Comparison of ENCODE assay signal across 1 cellular context in the genomic region with DNA sequence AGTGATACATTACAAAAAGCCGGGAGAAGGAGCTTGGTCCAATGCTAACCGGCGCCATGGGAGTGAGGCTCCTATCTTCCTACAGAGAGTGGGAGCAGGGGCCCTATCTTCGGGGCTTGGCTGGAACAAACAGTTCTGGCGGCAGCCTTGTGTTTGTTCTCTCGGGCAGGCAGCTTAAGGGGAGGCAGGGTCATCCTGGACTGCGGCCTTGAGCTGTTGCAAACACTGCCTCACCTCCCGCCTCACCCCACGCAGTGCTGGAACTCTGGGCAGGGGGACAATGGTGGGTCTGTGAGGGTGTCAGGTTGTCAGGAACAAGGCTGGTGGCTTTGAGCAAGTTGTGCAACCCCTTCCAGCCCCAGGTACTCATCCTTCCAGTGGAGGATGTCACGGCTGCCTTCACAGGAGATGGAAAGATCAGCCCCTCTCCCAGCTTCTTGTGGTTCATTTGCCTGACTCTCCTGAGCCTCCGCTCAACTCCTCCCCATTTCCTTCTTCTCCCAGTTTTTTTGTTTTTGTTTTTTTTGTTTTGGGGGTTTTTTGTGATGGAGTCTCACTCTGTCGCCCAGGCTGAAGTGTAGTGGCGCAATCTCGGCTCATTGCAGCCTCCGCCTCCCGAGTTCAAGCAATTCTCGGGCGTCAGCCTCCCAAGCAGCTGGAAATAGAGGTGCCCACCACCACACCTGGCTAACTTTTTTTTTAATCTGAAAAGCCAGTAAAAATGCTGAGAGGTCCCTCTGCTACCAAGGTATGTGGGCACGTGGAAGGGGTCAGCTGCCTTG.
TF ChIP-seq lines count a peak whose summit lies in the region.

No MANE protein-coding gene starts in this region.

TF ChIP-seq in HepG2, 621 proteins besides CTCF, POLR2A, EP300 and RAD21 (continued from another document and continues in another):
- TF ChIP-seq, protein P1, sequence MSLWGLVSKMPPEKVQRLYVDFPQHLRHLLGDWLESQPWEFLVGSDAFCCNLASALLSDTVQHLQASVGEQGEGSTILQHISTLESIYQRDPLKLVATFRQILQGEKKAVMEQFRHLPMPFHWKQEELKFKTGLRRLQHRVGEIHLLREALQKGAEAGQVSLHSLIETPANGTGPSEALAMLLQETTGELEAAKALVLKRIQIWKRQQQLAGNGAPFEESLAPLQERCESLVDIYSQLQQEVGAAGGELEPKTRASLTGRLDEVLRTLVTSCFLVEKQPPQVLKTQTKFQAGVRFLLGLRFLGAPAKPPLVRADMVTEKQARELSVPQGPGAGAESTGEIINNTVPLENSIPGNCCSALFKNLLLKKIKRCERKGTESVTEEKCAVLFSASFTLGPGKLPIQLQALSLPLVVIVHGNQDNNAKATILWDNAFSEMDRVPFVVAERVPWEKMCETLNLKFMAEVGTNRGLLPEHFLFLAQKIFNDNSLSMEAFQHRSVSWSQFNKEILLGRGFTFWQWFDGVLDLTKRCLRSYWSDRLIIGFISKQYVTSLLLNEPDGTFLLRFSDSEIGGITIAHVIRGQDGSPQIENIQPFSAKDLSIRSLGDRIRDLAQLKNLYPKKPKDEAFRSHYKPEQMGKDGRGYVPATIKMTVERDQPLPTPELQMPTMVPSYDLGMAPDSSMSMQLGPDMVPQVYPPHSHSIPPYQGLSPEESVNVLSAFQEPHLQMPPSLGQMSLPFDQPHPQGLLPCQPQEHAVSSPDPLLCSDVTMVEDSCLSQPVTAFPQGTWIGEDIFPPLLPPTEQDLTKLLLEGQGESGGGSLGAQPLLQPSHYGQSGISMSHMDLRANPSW (CRISPR knock-in tag; IDR thresholded peaks at IDR 0.05; ENCODE audit: borderline replicate concordance): no peak
- TF ChIP-seq ZNF567 (CRISPR knock-in tag; IDR thresholded peaks at IDR 0.05; ENCODE audit: borderline replicate concordance) (no peak; the same call in 1 of the 2 replicates), MBNL3 (CRISPR knock-in tag; conservative IDR thresholded peaks at IDR 0.05) (no peak), ZNF180 (CRISPR knock-in tag; IDR thresholded peaks at IDR 0.05; ENCODE audit: borderline replicate concordance, low read depth) (no peak), REXO4 (CRISPR knock-in tag; IDR thresholded peaks at IDR 0.05; ENCODE audit: borderline replicate concordance) (no peak), ZNF660 (CRISPR knock-in tag; IDR thresholded peaks at IDR 0.05; ENCODE audit: borderline replicate concordance, low read depth) (no peak), ZNF230 (CRISPR knock-in tag; IDR thresholded peaks at IDR 0.05) (no peak), NR2F2 (IDR thresholded peaks at IDR 0.05; ENCODE audit: borderline replicate concordance, low read depth) (peak; percentile 66), ZNF264 (CRISPR knock-in tag; IDR thresholded peaks at IDR 0.05) (peak; percentile 68), SUZ12 (IDR thresholded peaks at IDR 0.05; ENCODE audit: low read depth, low read length) (no peak), ZNF678 (CRISPR knock-in tag; IDR thresholded peaks at IDR 0.05) (no peak; the same call in 1 of the 2 replicates), SRF (IDR thresholded peaks at IDR 0.05; ENCODE audit: low read depth, low read length) (no peak; the same call in 1 of the 2 replicates), SNAPC2 (CRISPR knock-in tag; IDR thresholded peaks at IDR 0.05) (peak; percentile 96), ZNF547 (CRISPR knock-in tag; IDR thresholded peaks at IDR 0.05) (no peak), PRPF4 (IDR thresholded peaks at IDR 0.05; ENCODE audit: low read depth, low read length, poor library complexity, severe bottlenecking) (no peak), SSRP1 (CRISPR knock-in tag; IDR thresholded peaks at IDR 0.05) (no peak; the same call in 1 of the 2 replicates), CREB1 (IDR thresholded peaks at IDR 0.05) (no peak), CREB1 (CRISPR knock-in tag; IDR thresholded peaks at IDR 0.05) (no peak; the same call in 1 of the 2 replicates), ZNF350 (CRISPR knock-in tag; IDR thresholded peaks at IDR 0.05; ENCODE audit: borderline replicate concordance, low read depth) (peak; percentile 96), FOXM1 (CRISPR knock-in tag; IDR thresholded peaks at IDR 0.05) (no peak), ZNF883 (CRISPR knock-in tag; IDR thresholded peaks at IDR 0.05; ENCODE audit: not compliant biosample characterization) (no peak), ZNF616 (CRISPR knock-in tag; IDR thresholded peaks at IDR 0.05; ENCODE audit: low read depth) (no peak), MED13 (CRISPR knock-in tag; IDR thresholded peaks at IDR 0.05) (peak; percentile 97), MIXL1 (CRISPR knock-in tag; IDR thresholded peaks at IDR 0.05) (peak; percentile 64; the same call in 1 of the 2 replicates), ZNF225 (CRISPR knock-in tag; IDR thresholded peaks at IDR 0.05) (peak; percentile 67)
- TF ChIP-seq, protein P2, sequence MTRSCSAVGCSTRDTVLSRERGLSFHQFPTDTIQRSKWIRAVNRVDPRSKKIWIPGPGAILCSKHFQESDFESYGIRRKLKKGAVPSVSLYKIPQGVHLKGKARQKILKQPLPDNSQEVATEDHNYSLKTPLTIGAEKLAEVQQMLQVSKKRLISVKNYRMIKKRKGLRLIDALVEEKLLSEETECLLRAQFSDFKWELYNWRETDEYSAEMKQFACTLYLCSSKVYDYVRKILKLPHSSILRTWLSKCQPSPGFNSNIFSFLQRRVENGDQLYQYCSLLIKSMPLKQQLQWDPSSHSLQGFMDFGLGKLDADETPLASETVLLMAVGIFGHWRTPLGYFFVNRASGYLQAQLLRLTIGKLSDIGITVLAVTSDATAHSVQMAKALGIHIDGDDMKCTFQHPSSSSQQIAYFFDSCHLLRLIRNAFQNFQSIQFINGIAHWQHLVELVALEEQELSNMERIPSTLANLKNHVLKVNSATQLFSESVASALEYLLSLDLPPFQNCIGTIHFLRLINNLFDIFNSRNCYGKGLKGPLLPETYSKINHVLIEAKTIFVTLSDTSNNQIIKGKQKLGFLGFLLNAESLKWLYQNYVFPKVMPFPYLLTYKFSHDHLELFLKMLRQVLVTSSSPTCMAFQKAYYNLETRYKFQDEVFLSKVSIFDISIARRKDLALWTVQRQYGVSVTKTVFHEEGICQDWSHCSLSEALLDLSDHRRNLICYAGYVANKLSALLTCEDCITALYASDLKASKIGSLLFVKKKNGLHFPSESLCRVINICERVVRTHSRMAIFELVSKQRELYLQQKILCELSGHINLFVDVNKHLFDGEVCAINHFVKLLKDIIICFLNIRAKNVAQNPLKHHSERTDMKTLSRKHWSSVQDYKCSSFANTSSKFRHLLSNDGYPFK (CRISPR knock-in tag; IDR thresholded peaks at IDR 0.05; ENCODE audit: borderline replicate concordance): peak; percentile 31; the same call in 1 of the 2 replicates
- TF ChIP-seq, protein P3, sequence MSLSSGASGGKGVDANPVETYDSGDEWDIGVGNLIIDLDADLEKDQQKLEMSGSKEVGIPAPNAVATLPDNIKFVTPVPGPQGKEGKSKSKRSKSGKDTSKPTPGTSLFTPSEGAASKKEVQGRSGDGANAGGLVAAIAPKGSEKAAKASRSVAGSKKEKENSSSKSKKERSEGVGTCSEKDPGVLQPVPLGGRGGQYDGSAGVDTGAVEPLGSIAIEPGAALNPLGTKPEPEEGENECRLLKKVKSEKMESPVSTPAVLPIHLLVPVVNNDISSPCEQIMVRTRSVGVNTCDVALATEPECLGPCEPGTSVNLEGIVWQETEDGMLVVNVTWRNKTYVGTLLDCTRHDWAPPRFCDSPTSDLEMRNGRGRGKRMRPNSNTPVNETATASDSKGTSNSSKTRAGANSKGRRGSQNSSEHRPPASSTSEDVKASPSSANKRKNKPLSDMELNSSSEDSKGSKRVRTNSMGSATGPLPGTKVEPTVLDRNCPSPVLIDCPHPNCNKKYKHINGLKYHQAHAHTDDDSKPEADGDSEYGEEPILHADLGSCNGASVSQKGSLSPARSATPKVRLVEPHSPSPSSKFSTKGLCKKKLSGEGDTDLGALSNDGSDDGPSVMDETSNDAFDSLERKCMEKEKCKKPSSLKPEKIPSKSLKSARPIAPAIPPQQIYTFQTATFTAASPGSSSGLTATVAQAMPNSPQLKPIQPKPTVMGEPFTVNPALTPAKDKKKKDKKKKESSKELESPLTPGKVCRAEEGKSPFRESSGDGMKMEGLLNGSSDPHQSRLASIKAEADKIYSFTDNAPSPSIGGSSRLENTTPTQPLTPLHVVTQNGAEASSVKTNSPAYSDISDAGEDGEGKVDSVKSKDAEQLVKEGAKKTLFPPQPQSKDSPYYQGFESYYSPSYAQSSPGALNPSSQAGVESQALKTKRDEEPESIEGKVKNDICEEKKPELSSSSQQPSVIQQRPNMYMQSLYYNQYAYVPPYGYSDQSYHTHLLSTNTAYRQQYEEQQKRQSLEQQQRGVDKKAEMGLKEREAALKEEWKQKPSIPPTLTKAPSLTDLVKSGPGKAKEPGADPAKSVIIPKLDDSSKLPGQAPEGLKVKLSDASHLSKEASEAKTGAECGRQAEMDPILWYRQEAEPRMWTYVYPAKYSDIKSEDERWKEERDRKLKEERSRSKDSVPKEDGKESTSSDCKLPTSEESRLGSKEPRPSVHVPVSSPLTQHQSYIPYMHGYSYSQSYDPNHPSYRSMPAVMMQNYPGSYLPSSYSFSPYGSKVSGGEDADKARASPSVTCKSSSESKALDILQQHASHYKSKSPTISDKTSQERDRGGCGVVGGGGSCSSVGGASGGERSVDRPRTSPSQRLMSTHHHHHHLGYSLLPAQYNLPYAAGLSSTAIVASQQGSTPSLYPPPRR (CRISPR knock-in tag; IDR thresholded peaks at IDR 0.05; ENCODE audit: borderline replicate concordance): peak; percentile 94
- TF ChIP-seq, protein P4, sequence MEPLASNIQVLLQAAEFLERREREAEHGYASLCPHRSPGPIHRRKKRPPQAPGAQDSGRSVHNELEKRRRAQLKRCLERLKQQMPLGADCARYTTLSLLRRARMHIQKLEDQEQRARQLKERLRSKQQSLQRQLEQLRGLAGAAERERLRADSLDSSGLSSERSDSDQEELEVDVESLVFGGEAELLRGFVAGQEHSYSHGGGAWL (CRISPR knock-in tag; IDR thresholded peaks at IDR 0.05): peak; percentile 68; the same call in 1 of the 2 replicates
- TF ChIP-seq, protein P5, sequence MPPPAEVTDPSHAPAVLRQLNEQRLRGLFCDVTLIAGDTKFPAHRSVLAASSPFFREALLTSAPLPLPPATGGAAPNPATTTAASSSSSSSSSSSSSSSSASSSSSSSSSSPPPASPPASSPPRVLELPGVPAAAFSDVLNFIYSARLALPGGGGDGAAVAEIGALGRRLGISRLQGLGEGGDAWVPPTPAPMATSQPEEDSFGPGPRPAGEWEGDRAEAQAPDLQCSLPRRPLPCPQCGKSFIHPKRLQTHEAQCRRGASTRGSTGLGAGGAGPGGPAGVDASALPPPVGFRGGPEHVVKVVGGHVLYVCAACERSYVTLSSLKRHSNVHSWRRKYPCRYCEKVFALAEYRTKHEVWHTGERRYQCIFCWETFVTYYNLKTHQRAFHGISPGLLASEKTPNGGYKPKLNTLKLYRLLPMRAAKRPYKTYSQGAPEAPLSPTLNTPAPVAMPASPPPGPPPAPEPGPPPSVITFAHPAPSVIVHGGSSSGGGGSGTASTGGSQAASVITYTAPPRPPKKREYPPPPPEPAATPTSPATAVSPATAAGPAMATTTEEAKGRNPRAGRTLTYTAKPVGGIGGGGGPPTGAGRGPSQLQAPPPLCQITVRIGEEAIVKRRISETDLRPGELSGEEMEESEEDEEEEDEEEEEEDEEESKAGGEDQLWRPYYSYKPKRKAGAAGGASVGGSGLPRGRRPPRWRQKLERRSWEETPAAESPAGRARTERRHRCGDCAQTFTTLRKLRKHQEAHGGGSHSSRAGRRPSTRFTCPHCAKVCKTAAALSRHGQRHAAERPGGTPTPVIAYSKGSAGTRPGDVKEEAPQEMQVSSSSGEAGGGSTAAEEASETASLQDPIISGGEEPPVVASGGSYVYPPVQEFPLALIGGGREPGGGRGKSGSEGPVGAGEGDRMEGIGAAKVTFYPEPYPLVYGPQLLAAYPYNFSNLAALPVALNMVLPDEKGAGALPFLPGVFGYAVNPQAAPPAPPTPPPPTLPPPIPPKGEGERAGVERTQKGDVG (CRISPR knock-in tag; IDR thresholded peaks at IDR 0.05; ENCODE audit: borderline replicate concordance): peak; percentile 91
- TF ChIP-seq, protein P6, sequence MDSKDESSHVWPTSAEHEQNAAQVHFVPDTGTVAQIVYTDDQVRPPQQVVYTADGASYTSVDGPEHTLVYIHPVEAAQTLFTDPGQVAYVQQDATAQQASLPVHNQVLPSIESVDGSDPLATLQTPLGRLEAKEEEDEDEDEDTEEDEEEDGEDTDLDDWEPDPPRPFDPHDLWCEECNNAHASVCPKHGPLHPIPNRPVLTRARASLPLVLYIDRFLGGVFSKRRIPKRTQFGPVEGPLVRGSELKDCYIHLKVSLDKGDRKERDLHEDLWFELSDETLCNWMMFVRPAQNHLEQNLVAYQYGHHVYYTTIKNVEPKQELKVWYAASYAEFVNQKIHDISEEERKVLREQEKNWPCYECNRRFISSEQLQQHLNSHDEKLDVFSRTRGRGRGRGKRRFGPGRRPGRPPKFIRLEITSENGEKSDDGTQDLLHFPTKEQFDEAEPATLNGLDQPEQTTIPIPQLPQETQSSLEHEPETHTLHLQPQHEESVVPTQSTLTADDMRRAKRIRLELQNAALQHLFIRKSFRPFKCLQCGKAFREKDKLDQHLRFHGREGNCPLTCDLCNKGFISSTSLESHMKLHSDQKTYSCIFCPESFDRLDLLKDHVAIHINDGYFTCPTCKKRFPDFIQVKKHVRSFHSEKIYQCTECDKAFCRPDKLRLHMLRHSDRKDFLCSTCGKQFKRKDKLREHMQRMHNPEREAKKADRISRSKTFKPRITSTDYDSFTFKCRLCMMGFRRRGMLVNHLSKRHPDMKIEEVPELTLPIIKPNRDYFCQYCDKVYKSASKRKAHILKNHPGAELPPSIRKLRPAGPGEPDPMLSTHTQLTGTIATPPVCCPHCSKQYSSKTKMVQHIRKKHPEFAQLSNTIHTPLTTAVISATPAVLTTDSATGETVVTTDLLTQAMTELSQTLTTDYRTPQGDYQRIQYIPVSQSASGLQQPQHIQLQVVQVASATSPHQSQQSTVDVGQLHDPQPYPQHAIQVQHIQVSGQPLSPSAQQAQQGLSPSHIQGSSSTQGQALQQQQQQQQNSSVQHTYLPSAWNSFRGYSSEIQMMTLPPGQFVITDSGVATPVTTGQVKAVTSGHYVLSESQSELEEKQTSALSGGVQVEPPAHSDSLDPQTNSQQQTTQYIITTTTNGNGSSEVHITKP (CRISPR knock-in tag; IDR thresholded peaks at IDR 0.05; ENCODE audit: low read depth): no peak
- TF ChIP-seq, protein P7, sequence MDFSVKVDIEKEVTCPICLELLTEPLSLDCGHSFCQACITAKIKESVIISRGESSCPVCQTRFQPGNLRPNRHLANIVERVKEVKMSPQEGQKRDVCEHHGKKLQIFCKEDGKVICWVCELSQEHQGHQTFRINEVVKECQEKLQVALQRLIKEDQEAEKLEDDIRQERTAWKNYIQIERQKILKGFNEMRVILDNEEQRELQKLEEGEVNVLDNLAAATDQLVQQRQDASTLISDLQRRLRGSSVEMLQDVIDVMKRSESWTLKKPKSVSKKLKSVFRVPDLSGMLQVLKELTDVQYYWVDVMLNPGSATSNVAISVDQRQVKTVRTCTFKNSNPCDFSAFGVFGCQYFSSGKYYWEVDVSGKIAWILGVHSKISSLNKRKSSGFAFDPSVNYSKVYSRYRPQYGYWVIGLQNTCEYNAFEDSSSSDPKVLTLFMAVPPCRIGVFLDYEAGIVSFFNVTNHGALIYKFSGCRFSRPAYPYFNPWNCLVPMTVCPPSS (IDR thresholded peaks at IDR 0.05): no peak
